8 cellular contexts compared by ENCODE assay signal in genomic region chr2:208254118-208254870, GRCh38. TPM values are rescaled to one million over a fixed set of nuclear protein-coding genes. Genes with fewer than 3 reads are reported as not detected.
A peak's percentile ranks its signal among the peaks of the same experiment; 100 is the strongest.
DNase-seq lines count a peak whose midpoint lies in the region; ATAC-seq and TF ChIP-seq lines count a peak whose summit lies in the region.

No MANE protein-coding gene starts in this region.

- peak; percentile 68 for ATAC-seq in GM21360 (IDR thresholded peaks at IDR 0.05; ENCODE audit: unreplicated experiment)
- peak; percentile 78 to 79 for ATAC-seq in activated T-cell treated with anti-CD3 and anti-CD28 coated beads, Interleukin-2, amount 50 U/mL, for 4 hours
- ATAC-seq in naive B cell (ENCODE audit: low read depth in 2 of 2), result peak; percentile 73 to 82

- H3K27ac Mint-ChIP-seq in naive B cell, result peak overlapping the region; percentile 88 to 99 (median 94)

- TF ChIP-seq CTCF in OCI-LY3 (IDR thresholded peaks at IDR 0.05; ENCODE audit: low read depth, low read length), result peak; percentile 72
- peak; percentile 66 to 94 (median 75) for TF ChIP-seq CTCF in esophagus muscularis mucosa (IDR thresholded peaks at IDR 0.05)

- H3K9me3 ChIP-seq in OCI-LY3 (ENCODE audit: insufficient read depth, low read length) (no peaks in the 10 kb centered on the region), esophagus muscularis mucosa (no peaks in the 10 kb centered on the region)

- H4K20me1 ChIP-seq in OCI-LY3 (ENCODE audit: insufficient read depth, low read length), result no peaks in the 10 kb centered on the region

- H3K9ac ChIP-seq in OCI-LY3 (ENCODE audit: low read length), result peak overlapping the region; percentile 71

- no peak for TF ChIP-seq EP300 in esophagus muscularis mucosa (IDR thresholded peaks at IDR 0.05)

- peaks cover 18% of the 10 kb centered on the region for H3K4me1 Mint-ChIP-seq in activated T-cell treated with anti-CD3 and anti-CD28 coated beads, Interleukin-2, amount 50 U/mL, for 4 hours (ENCODE audit: low read depth)
- peaks cover 33 to 58% (median 54%) of the 10 kb centered on the region in 3 donors for H3K4me1 Mint-ChIP-seq in naive B cell

- no peaks in the 10 kb centered on the region for H3K27me3 Mint-ChIP-seq in activated T-cell treated with anti-CD3 and anti-CD28 coated beads, Interleukin-2, amount 50 U/mL, for 4 hours (ENCODE audit: low read depth)
- H3K27me3 Mint-ChIP-seq in naive B cell, result no peaks in the 10 kb centered on the region

- H3K4me3 Mint-ChIP-seq in activated T-cell treated with anti-CD3 and anti-CD28 coated beads, Interleukin-2, amount 50 U/mL, for 4 hours, result peak overlapping the region; percentile 97
- H3K4me3 Mint-ChIP-seq in naive B cell, result peak overlapping the region; percentile 95 to 100 (median 98)

- H3K36me3 Mint-ChIP-seq in activated T-cell treated with anti-CD3 and anti-CD28 coated beads, Interleukin-2, amount 50 U/mL, for 4 hours (ENCODE audit: insufficient read depth), result peaks cover 10% of the 10 kb centered on the region
- peaks cover 8% of the 10 kb centered on the region in 2 donors for H3K36me3 Mint-ChIP-seq in naive B cell

- no peaks in the 10 kb centered on the region for H3K79me2 ChIP-seq in OCI-LY3 (ENCODE audit: low read length)

- H3K36me3 ChIP-seq in OCI-LY3 (replicated peaks; ENCODE audit: low read depth, low read length) (peaks cover 35% of the 10 kb centered on the region), esophagus muscularis mucosa (peaks cover 0 to 25% (median 15%) of the 10 kb centered on the region in 4 donors)

- intact Hi-C loops in esophagus muscularis mucosa (cut with DNase I), result loop anchor here (5.0 to 10.0 kb wide), 2 partner anchors 77 to 629 kb away; partner anchors contain the start of gene METTL21A

- DNase-seq in D341Med (ENCODE audit: low spot score) (peak; percentile 89), HS-5 (ENCODE audit: low read depth) (peak; percentile 52), esophagus muscularis mucosa (ENCODE audit: extremely low spot score) (no peak), naive B cell (peak; percentile 87)
- DNase-seq in activated T-cell treated with anti-CD3 and anti-CD28 coated beads, Interleukin-2, amount 50 U/mL, for 4 hours, result peak; percentile 70
- peak; percentile 66 to 72 for DNase-seq in stimulated activated CD8-positive, alpha-beta memory T cell treated with anti-CD3 and anti-CD28 coated beads, Interleukin-7, amount 100 ng/mL, for 48 hours (ENCODE audit: extremely low read depth in 1 of 2, low read depth in 1 of 2)

- no peak for TF ChIP-seq POLR2A in esophagus muscularis mucosa (IDR thresholded peaks at IDR 0.05; ENCODE audit: low read depth)

- peak overlapping the region; percentile 74 for H2AFZ ChIP-seq in OCI-LY3 (ENCODE audit: low read depth, low read length)

- H3K27me3 ChIP-seq in OCI-LY3 (ENCODE audit: low read depth, low read length) (no peaks in the 10 kb centered on the region), esophagus muscularis mucosa (no peaks in the 10 kb centered on the region)

- 1% methylated on average over 26 of the region's 36 CpGs for WGBS in esophagus muscularis mucosa

- peak overlapping the region; percentile 82 for H3K4me2 ChIP-seq in OCI-LY3 (ENCODE audit: low read length)

- H3K27ac ChIP-seq in OCI-LY3 (ENCODE audit: low read length) (peak overlapping the region; percentile 42), esophagus muscularis mucosa (replicated peaks in 1 of 4) (peak overlapping the region; percentile 75 to 90 (median 84))

- H3K9me3 Mint-ChIP-seq in activated T-cell treated with anti-CD3 and anti-CD28 coated beads, Interleukin-2, amount 50 U/mL, for 4 hours, result no peaks in the 10 kb centered on the region
- H3K9me3 Mint-ChIP-seq in naive B cell, result no peaks in the 10 kb centered on the region

- H3K4me1 ChIP-seq in OCI-LY3 (ENCODE audit: low read length) (peaks cover 11% of the 10 kb centered on the region), esophagus muscularis mucosa (peaks cover 18 to 36% (median 24%) of the 10 kb centered on the region in 4 donors)

- peak overlapping the region; percentile 93 for H3K4me3 ChIP-seq in OCI-LY3 (ENCODE audit: low read length)
- H3K4me3 ChIP-seq in esophagus muscularis mucosa, result peak overlapping the region; percentile 73 to 88 (median 82)

RNA-seq across cellular contexts. Expression of gene IDH1, which starts 0.6 kb away (rescaled TPM):
- 10 to 100 TPM in 1 of 3 donors, 1 to 10 TPM in 2; 9.7 to 10.5 (median 9.9) TPM for total RNA-seq in activated T-cell treated with anti-CD3 and anti-CD28 coated beads, Interleukin-2, amount 50 U/mL, for 4 hours
- 10 to 100 TPM; 22.0 to 28.0 (median 24.8) TPM for total RNA-seq in esophagus muscularis mucosa
- 10 to 100 TPM in 2 of 6 donors, 1 to 10 TPM in 4; 6.7 to 10.6 (median 8.7) TPM for polyA plus RNA-seq in naive B cell (ENCODE audit: low read depth in 6 of 6)

RNA-seq across cellular contexts. Expression of gene PIKFYVE, which starts 11.8 kb away (rescaled TPM):
- 10 to 100 TPM; 13.1 to 14.8 (median 13.6) TPM for total RNA-seq in activated T-cell treated with anti-CD3 and anti-CD28 coated beads, Interleukin-2, amount 50 U/mL, for 4 hours
- total RNA-seq in esophagus muscularis mucosa, result 10 to 100 TPM; 19.1 to 29.7 (median 22.8) TPM
- 10 to 100 TPM in 5 of 6 donors, 1 to 10 TPM in 1; 3.6 to 16.8 (median 13.9) TPM for polyA plus RNA-seq in naive B cell (ENCODE audit: low read depth in 6 of 6)
